15 cellular contexts compared by ENCODE assay signal in the genomic region with DNA sequence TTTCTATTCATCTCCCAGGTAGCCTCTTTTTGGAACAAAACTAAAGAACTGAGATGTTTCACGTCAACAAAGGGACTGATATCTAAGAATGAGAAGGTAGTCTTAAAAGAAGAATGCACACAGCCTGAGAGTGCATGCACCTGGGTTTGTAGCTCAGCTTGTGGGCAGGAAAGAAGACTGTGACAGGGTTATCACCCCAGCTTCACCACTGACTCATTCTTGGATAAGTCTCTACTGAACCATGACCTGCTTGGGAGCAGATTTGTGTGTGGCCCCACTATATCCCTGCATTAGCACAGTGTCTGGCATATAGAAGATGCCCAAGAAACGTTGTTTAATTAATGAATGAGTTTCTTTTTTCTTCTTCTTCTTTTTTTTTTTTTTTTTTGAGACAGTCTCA.
A peak's percentile ranks its signal among the peaks of the same experiment; 100 is the strongest.
DNase-seq lines count a peak whose midpoint lies in the region; ATAC-seq, FAIRE-seq and TF ChIP-seq lines count a peak whose summit lies in the region.
"Had no signal": no experiment of that assay in that cellular context is flagged by ENCODE, and none has a peak within 500 bp of the region (broad histone marks: within the 10 kb centered on the region; RNA-seq: fewer than 3 reads in every experiment).

No MANE protein-coding gene starts in this region.

- no peak overlapping the region for H2AFZ ChIP-seq in GM12878 (ENCODE audit: control insufficient read depth, low read depth, low read length)
- H2AFZ ChIP-seq in PC-9, result no peak overlapping the region

- H3K9ac ChIP-seq in GM12878 (ENCODE audit: control insufficient read depth, insufficient read depth, low read length), result no peak overlapping the region

- H4K20me1 ChIP-seq in GM12878 (ENCODE audit: control insufficient read depth, insufficient read depth), result no peaks in the 10 kb centered on the region
- no peaks in the 10 kb centered on the region for H4K20me1 ChIP-seq in PC-9 (ENCODE audit: insufficient read depth)

- RAD21 ChIA-PET in GM12878 (lab: Charles Lee; ENCODE audit: unreplicated experiment), result no interaction called here

- no peaks in the 10 kb centered on the region for H3K9me2 ChIP-seq in PC-9 (ENCODE audit: insufficient read depth)

- TF ChIP-seq CTCF in GM12878 (IDR thresholded peaks at IDR 0.05 in 2 of 3, conservative IDR thresholded peaks at IDR 0.05 in 1 of 3; ENCODE audit: control insufficient read depth in 2 of 3, extremely low read depth in 1 of 3, insufficient read depth in 1 of 3, low read depth in 3 of 3, low read length in 3 of 3) (no peak), PC-9 (conservative IDR thresholded peaks at IDR 0.05) (no peak), esophagus squamous epithelium (IDR thresholded peaks at IDR 0.05) (no peak)

- H3K4me1 ChIP-seq in GM12878 (ENCODE audit: control insufficient read depth, insufficient read depth, low read length) (no peaks in the 10 kb centered on the region), PC-9 (replicated peaks; ENCODE audit: insufficient read depth) (no peaks in the 10 kb centered on the region), esophagus squamous epithelium (no peaks in the 10 kb centered on the region)

- no peak for FAIRE-seq in GM12878 (lab: Jason Lieb, UNC)

- no peaks in the 10 kb centered on the region for H3K79me2 ChIP-seq in GM12878 (ENCODE audit: control insufficient read depth, insufficient read depth, low read length)
- H3K79me2 ChIP-seq in PC-9 (ENCODE audit: low read depth), result no peaks in the 10 kb centered on the region

- in situ Hi-C loops in GM12878 (cut with MboI), result no loop called here

- H3K9me3 ChIP-seq in GM12878 (replicated peaks; ENCODE audit: control insufficient read depth, insufficient read depth, low read length) (no peaks in the 10 kb centered on the region), PC-9 (ENCODE audit: insufficient read depth, low read depth) (no peaks in the 10 kb centered on the region), esophagus squamous epithelium (peaks cover 0 to 3% (median 0%) of the 10 kb centered on the region in 3 donors)
- H3K9me3 ChIP-seq: neutrophil had no signal

- TF ChIP-seq RAD21 in GM12878 (IDR thresholded peaks at IDR 0.05; ENCODE audit: insufficient read depth, low read depth, low read length), result no peak

- no peaks in the 10 kb centered on the region for H3K27me3 ChIP-seq in GM12878 (replicated peaks in 1 of 2; ENCODE audit: control insufficient read depth in 2 of 2, insufficient read depth in 2 of 2, low read length in 1 of 2)
- H3K27me3 ChIP-seq in PC-9 (ENCODE audit: insufficient read depth, low read depth), result no peaks in the 10 kb centered on the region
- no peaks in the 10 kb centered on the region for H3K27me3 ChIP-seq in H7 (ENCODE audit: control insufficient read depth, insufficient read depth, low read length)
- no peaks in the 10 kb centered on the region for H3K27me3 ChIP-seq in esophagus squamous epithelium
- H3K27me3 ChIP-seq: neutrophil had no signal

- intact Hi-C loops in GM12878 (cut with micrococcal nuclease; ENCODE audit: unreplicated experiment) (no loop called here), PC-9 (cut with micrococcal nuclease; ENCODE audit: unreplicated experiment) (no loop called here), esophagus squamous epithelium (cut with DNase I) (no loop called here)

- POLR2A ChIA-PET in GM12878 (lab: Charles Lee) (no interaction called here), PC-9 (lab: Charles Lee; ENCODE audit: unreplicated experiment) (no interaction called here)

- ATAC-seq in GM18867 (IDR thresholded peaks at IDR 0.05; ENCODE audit: unreplicated experiment) (peak; percentile 97), GM21515 (IDR thresholded peaks at IDR 0.05; ENCODE audit: unreplicated experiment) (peak; percentile 99), HG03045 (IDR thresholded peaks at IDR 0.05; ENCODE audit: unreplicated experiment) (peak; percentile 94), GM12878 (peak; percentile 89)
- ATAC-seq: stimulated activated naive CD8-positive, alpha-beta T cell treated with anti-CD3 and anti-CD28 coated beads, Interleukin-15, amount 100 ng/mL, for 72 hours had no signal

- BruUV-seq in GM12878 (replicated peaks; lab: Mats Ljungman, UMichigan), result no TSS peak
- BruUV-seq in PC-9 (replicated peaks; lab: Mats Ljungman, UMichigan), result no TSS peak

- CTCF ChIA-PET in GM12878 (lab: Yijun Ruan, JAX), result no interaction called here
- CTCF ChIA-PET in PC-9 (lab: Charles Lee), result no interaction called here

- no peak for TF ChIP-seq EP300 in GM12878 (IDR thresholded peaks at IDR 0.05; ENCODE audit: borderline replicate concordance in 1 of 2, control insufficient read depth in 1 of 2, low read depth in 2 of 2, low read length in 2 of 2)

- SMC1A ChIA-PET in GM12878 (lab: Charles Lee; ENCODE audit: uncharacterized antibody, unreplicated experiment), result interaction anchor here (0.6 kb wide), 1 partner anchor 749 kb away, joined by 3 read pairs; no protein-coding TSS in a partner anchor

- H3K4me2 ChIP-seq in GM12878 (ENCODE audit: control insufficient read depth, insufficient read depth), result no peak overlapping the region
- H3K4me2 ChIP-seq in PC-9, result no peak overlapping the region

- H3F3A ChIP-seq in PC-9 (ENCODE audit: insufficient read depth, low read depth), result no peaks in the 10 kb centered on the region

- DNase-seq in GM12878 (ENCODE audit: low read depth, low spot score) (peak; percentile 13), PC-9 (no peak), NCI-H748 treated with DMSO at 0.1 percent for 48 hours (lab: John Stamatoyannopoulos, UW) (no peak), H7 (no peak), esophagus squamous epithelium (lab: John Stamatoyannopoulos, UW) (no peak)
- DNase-seq: CD4-positive, CD25-positive, alpha-beta regulatory T cell; cortex of kidney; foreskin fibroblast; kidney glomerular epithelial cell; NCI-H1417 treated with DMSO at 0.1 percent for 48 hours; stimulated activated naive CD8-positive, alpha-beta T cell treated with anti-CD3 and anti-CD28 coated beads, Interleukin-15, amount 100 ng/mL, for 72 hours had no signal

- TF ChIP-seq POLR2A in GM12878 (IDR thresholded peaks at IDR 0.05; ENCODE audit: low read depth, low read length), result no peak
- no peak for TF ChIP-seq POLR2A in esophagus squamous epithelium (IDR thresholded peaks at IDR 0.05)

- H3K4me3 ChIP-seq in GM12878 (no peak overlapping the region), PC-9 (no peak overlapping the region), H7 (ENCODE audit: insufficient read depth, low read depth, low read length) (no peak overlapping the region), esophagus squamous epithelium (no peak overlapping the region)

- H3K36me3 ChIP-seq in GM12878 (ENCODE audit: control insufficient read depth in 2 of 2, insufficient read depth in 2 of 2, low read length in 1 of 2), result no peaks in the 10 kb centered on the region
- H3K36me3 ChIP-seq in PC-9 (ENCODE audit: low read depth), result no peaks in the 10 kb centered on the region
- no peaks in the 10 kb centered on the region for H3K36me3 ChIP-seq in H7 (replicated peaks; ENCODE audit: control insufficient read depth, insufficient read depth, low read length)
- H3K36me3 ChIP-seq in esophagus squamous epithelium, result no peaks in the 10 kb centered on the region
- H3K36me3 ChIP-seq: neutrophil had no signal

- no peak overlapping the region for H3K27ac ChIP-seq in GM12878 (ENCODE audit: control insufficient read depth, insufficient read depth)
- H3K27ac ChIP-seq in PC-9, result no peak overlapping the region
- H3K27ac ChIP-seq in esophagus squamous epithelium, result no peak overlapping the region
- H3K27ac ChIP-seq: neutrophil had no signal

- WGBS in GM12878 (ENCODE audit: insufficient coverage, insufficient replicate concordance, low lambda C conversion rate, missing lambda C conversion rate), result 0% methylated on average over 2 of the region's 2 CpGs
- WGBS in esophagus squamous epithelium, 2 donors, result 49 to 56% methylated on average over 2 of the region's 2 CpGs

TF ChIP-seq in GM12878, 131 proteins besides CTCF, POLR2A, EP300 and RAD21:
- TF ChIP-seq PAX5 (IDR thresholded peaks at IDR 0.05; ENCODE audit: borderline replicate concordance, low read depth, low read length) (peak; percentile 68; the same call in 1 of the 2 replicates), RUNX3 (IDR thresholded peaks at IDR 0.05; ENCODE audit: low read length) (peak; percentile 47), SUZ12 (IDR thresholded peaks at IDR 0.05; ENCODE audit: unreplicated experiment) (no peak), IRF4 (IDR thresholded peaks at IDR 0.05; ENCODE audit: low read depth, low read length) (peak; percentile 22; the same call in 1 of the 2 replicates), ATF7 (IDR thresholded peaks at IDR 0.05; ENCODE audit: low read depth) (no peak), JUNB (IDR thresholded peaks at IDR 0.05) (peak; percentile 55)
- TF ChIP-seq, protein P1, sequence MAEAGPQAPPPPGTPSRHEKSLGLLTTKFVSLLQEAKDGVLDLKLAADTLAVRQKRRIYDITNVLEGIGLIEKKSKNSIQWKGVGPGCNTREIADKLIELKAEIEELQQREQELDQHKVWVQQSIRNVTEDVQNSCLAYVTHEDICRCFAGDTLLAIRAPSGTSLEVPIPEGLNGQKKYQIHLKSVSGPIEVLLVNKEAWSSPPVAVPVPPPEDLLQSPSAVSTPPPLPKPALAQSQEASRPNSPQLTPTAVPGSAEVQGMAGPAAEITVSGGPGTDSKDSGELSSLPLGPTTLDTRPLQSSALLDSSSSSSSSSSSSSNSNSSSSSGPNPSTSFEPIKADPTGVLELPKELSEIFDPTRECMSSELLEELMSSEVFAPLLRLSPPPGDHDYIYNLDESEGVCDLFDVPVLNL (IDR thresholded peaks at IDR 0.05; ENCODE audit: low read depth, low read length), result no peak
- TF ChIP-seq, protein P2, sequence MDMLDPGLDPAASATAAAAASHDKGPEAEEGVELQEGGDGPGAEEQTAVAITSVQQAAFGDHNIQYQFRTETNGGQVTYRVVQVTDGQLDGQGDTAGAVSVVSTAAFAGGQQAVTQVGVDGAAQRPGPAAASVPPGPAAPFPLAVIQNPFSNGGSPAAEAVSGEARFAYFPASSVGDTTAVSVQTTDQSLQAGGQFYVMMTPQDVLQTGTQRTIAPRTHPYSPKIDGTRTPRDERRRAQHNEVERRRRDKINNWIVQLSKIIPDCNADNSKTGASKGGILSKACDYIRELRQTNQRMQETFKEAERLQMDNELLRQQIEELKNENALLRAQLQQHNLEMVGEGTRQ (IDR thresholded peaks at IDR 0.05; ENCODE audit: borderline replicate concordance, low read depth, low read length), result no peak
